9 cellular contexts compared by ENCODE assay signal in genomic region chr16:89344846-89345577, GRCh38.
A peak's percentile ranks its signal among the peaks of the same experiment; 100 is the strongest.
DNase-seq lines count a peak whose midpoint lies in the region; ATAC-seq and TF ChIP-seq lines count a peak whose summit lies in the region.
"Had no signal": no experiment of that assay in that cellular context is flagged by ENCODE, and none has a peak within 500 bp of the region (broad histone marks: within the 10 kb centered on the region; RNA-seq: fewer than 3 reads in every experiment).

No MANE protein-coding gene starts in this region.

- no peak overlapping the region for H3K4me3 Mint-ChIP-seq in activated T-cell treated with anti-CD3 and anti-CD28 coated beads, Interleukin-2, amount 50 U/mL, for 24 hours
- no peak overlapping the region for H3K4me3 Mint-ChIP-seq in activated naive CD8-positive, alpha-beta T cell treated with anti-CD3 and anti-CD28 coated beads, Interleukin-2, amount 50 U/mL, for 24 hours
- H3K4me3 Mint-ChIP-seq in T-cell, result peak overlapping the region in 1 of 3 donors; percentile 25
- H3K4me3 Mint-ChIP-seq: natural killer cell treated with Interleukin-12 subunit alpha and Interleukin-12 subunit beta and Interleukin-15 and Interleukin-18, amount 100 ng/mL, for 72 hours had no signal

- 23% methylated on average over 6 of the region's 19 CpGs for WGBS in right lobe of liver (ENCODE audit: insufficient coverage, low coverage, low lambda C conversion rate, missing lambda C conversion rate)
- 56 to 68% methylated on average over 18 to 19 of the region's 19 CpGs for WGBS in upper lobe of left lung, 2 donors
- 49 to 59% methylated on average over 19 of the region's 19 CpGs for WGBS in testis, 2 donors

- TF ChIP-seq CTCF in colonic mucosa (IDR thresholded peaks at IDR 0.05) (no peak), right lobe of liver (IDR thresholded peaks at IDR 0.05) (no peak), upper lobe of left lung (IDR thresholded peaks at IDR 0.05) (no peak), testis (IDR thresholded peaks at IDR 0.05) (no peak)

- H3K9me3 Mint-ChIP-seq in activated T-cell treated with anti-CD3 and anti-CD28 coated beads, Interleukin-2, amount 50 U/mL, for 24 hours, result no peaks in the 10 kb centered on the region
- no peaks in the 10 kb centered on the region for H3K9me3 Mint-ChIP-seq in activated naive CD8-positive, alpha-beta T cell treated with anti-CD3 and anti-CD28 coated beads, Interleukin-2, amount 50 U/mL, for 24 hours
- no peaks in the 10 kb centered on the region for H3K9me3 Mint-ChIP-seq in T-cell
- H3K9me3 Mint-ChIP-seq: natural killer cell treated with Interleukin-12 subunit alpha and Interleukin-12 subunit beta and Interleukin-15 and Interleukin-18, amount 100 ng/mL, for 72 hours had no signal

- peaks cover 17% of the 10 kb centered on the region for H3K4me1 ChIP-seq in colonic mucosa
- H3K4me1 ChIP-seq in right lobe of liver, result peaks cover 0 to 40% (median 19%) of the 10 kb centered on the region in 4 donors
- peaks cover 23 to 46% (median 28%) of the 10 kb centered on the region in 4 donors for H3K4me1 ChIP-seq in upper lobe of left lung
- peaks cover 12% of the 10 kb centered on the region for H3K4me1 ChIP-seq in testis

- H3K4me3 ChIP-seq in colonic mucosa (no peak overlapping the region), right lobe of liver (no peak overlapping the region), upper lobe of left lung (no peak overlapping the region), testis (no peak overlapping the region)

- TF ChIP-seq EP300 in upper lobe of left lung (IDR thresholded peaks at IDR 0.05), result no peak

- no peaks in the 10 kb centered on the region for H3K27me3 Mint-ChIP-seq in activated T-cell treated with anti-CD3 and anti-CD28 coated beads, Interleukin-2, amount 50 U/mL, for 24 hours
- no peaks in the 10 kb centered on the region for H3K27me3 Mint-ChIP-seq in activated naive CD8-positive, alpha-beta T cell treated with anti-CD3 and anti-CD28 coated beads, Interleukin-2, amount 50 U/mL, for 24 hours
- no peaks in the 10 kb centered on the region for H3K27me3 Mint-ChIP-seq in T-cell
- H3K27me3 Mint-ChIP-seq: natural killer cell treated with Interleukin-12 subunit alpha and Interleukin-12 subunit beta and Interleukin-15 and Interleukin-18, amount 100 ng/mL, for 72 hours had no signal

- CTCF ChIA-PET in T-cell (lab: Charles Lee), result interaction anchor here in 1 of 2 donors (0.6 kb wide), 2 partner anchors 74 to 632 kb away, joined by 3 to 5 read pairs; no protein-coding TSS in a partner anchor

- peak overlapping the region; percentile 87 for H3K27ac Mint-ChIP-seq in activated T-cell treated with anti-CD3 and anti-CD28 coated beads, Interleukin-2, amount 50 U/mL, for 24 hours
- no peak overlapping the region for H3K27ac Mint-ChIP-seq in activated naive CD8-positive, alpha-beta T cell treated with anti-CD3 and anti-CD28 coated beads, Interleukin-2, amount 50 U/mL, for 24 hours
- no peak overlapping the region for H3K27ac Mint-ChIP-seq in T-cell

- H3K36me3 ChIP-seq in colonic mucosa (no peaks in the 10 kb centered on the region), right lobe of liver (no peaks in the 10 kb centered on the region), upper lobe of left lung (no peaks in the 10 kb centered on the region), testis (ENCODE audit: low read depth, missing control alignments) (no peaks in the 10 kb centered on the region)

- peak; percentile 60 to 71 (median 64) for ATAC-seq in right lobe of liver
- peak; percentile 15 to 38 for ATAC-seq in upper lobe of left lung (ENCODE audit: low FRiP score in 2 of 2)
- no peak for ATAC-seq in activated naive CD8-positive, alpha-beta T cell treated with anti-CD3 and anti-CD28 coated beads, Interleukin-2, amount 50 U/mL, for 24 hours
- no peak for ATAC-seq in T-cell (replicated peaks in 1 of 4)
- ATAC-seq: natural killer cell treated with Interleukin-12 subunit alpha and Interleukin-12 subunit beta and Interleukin-15 and Interleukin-18, amount 100 ng/mL, for 72 hours had no signal

- POLR2A ChIA-PET in T-cell (lab: Charles Lee), result interaction anchor here in 1 of 2 donors (0.5 kb wide), 1 partner anchor 90 kb away, joined by 3 read pairs; no protein-coding TSS in a partner anchor

- H3K27me3 ChIP-seq in colonic mucosa (no peaks in the 10 kb centered on the region), right lobe of liver (no peaks in the 10 kb centered on the region), upper lobe of left lung (no peaks in the 10 kb centered on the region), testis (no peaks in the 10 kb centered on the region)

- H3K27ac ChIP-seq in colonic mucosa (peak overlapping the region; percentile 6), right lobe of liver (peak overlapping the region in 2 of 3 donors; percentile 62 to 63), upper lobe of left lung (peak overlapping the region in 1 of 4 donors; percentile 27), testis (no peak overlapping the region)

- peaks cover 89% of the 10 kb centered on the region for H3K4me1 Mint-ChIP-seq in activated T-cell treated with anti-CD3 and anti-CD28 coated beads, Interleukin-2, amount 50 U/mL, for 24 hours (ENCODE audit: low read depth)
- peaks cover 84% of the 10 kb centered on the region for H3K4me1 Mint-ChIP-seq in activated naive CD8-positive, alpha-beta T cell treated with anti-CD3 and anti-CD28 coated beads, Interleukin-2, amount 50 U/mL, for 24 hours
- H3K4me1 Mint-ChIP-seq in T-cell, result peaks cover 87 to 91% (median 89%) of the 10 kb centered on the region in 3 donors

- no peak for DNase-seq in activated T-cell treated with anti-CD3 and anti-CD28 coated beads, Interleukin-2, amount 50 U/mL, for 24 hours
- no peak for DNase-seq in activated T-cell treated with anti-CD3 and anti-CD28 coated beads, Interleukin-2, amount 50 U/mL, for 48 hours
- DNase-seq in colonic mucosa, result no peak
- DNase-seq in right lobe of liver, result no peak
- DNase-seq in upper lobe of left lung, result no peak
- no peak for DNase-seq in testis
- DNase-seq in activated naive CD8-positive, alpha-beta T cell treated with anti-CD3 and anti-CD28 coated beads, Interleukin-2, amount 50 U/mL, for 24 hours, result no peak
- DNase-seq in T-cell, result no peak

- intact Hi-C loops in colonic mucosa (cut with DNase I) (no loop called here), right lobe of liver (cut with DNase I) (no loop called here), testis (cut with DNase I; ENCODE audit: low total_unique reads) (no loop called here)

- no peak for TF ChIP-seq POLR2A in right lobe of liver (IDR thresholded peaks at IDR 0.05)
- TF ChIP-seq POLR2A in upper lobe of left lung (IDR thresholded peaks at IDR 0.05), result no peak
- TF ChIP-seq POLR2A in testis (IDR thresholded peaks at IDR 0.05), result no peak

- H3K9me3 ChIP-seq in colonic mucosa (no peaks in the 10 kb centered on the region), right lobe of liver (no peaks in the 10 kb centered on the region), upper lobe of left lung (no peaks in the 10 kb centered on the region), testis (no peaks in the 10 kb centered on the region)

- H3K9ac ChIP-seq in colonic mucosa (ENCODE audit: low read depth in 2 of 2, low read length in 2 of 2), result peak overlapping the region in 1 of 2 donors; percentile 21

- H3K36me3 Mint-ChIP-seq in activated T-cell treated with anti-CD3 and anti-CD28 coated beads, Interleukin-2, amount 50 U/mL, for 24 hours (ENCODE audit: low read depth), result peaks cover 52% of the 10 kb centered on the region
- H3K36me3 Mint-ChIP-seq in activated naive CD8-positive, alpha-beta T cell treated with anti-CD3 and anti-CD28 coated beads, Interleukin-2, amount 50 U/mL, for 24 hours (ENCODE audit: low read depth), result peaks cover 10% of the 10 kb centered on the region
- H3K36me3 Mint-ChIP-seq in T-cell, result peaks cover 10% of the 10 kb centered on the region
- H3K36me3 Mint-ChIP-seq: natural killer cell treated with Interleukin-12 subunit alpha and Interleukin-12 subunit beta and Interleukin-15 and Interleukin-18, amount 100 ng/mL, for 72 hours had no signal

Comparison
In these comparisons a context has a peak if more than half of its experiments do, and no peak if none do; other contexts are left out.
1. H3K27ac ChIP-seq: peak in colonic mucosa (single experiment) and right lobe of liver (2 of 3); none in testis (0 of 2).
2. ATAC-seq: peak in right lobe of liver (4 of 4) and upper lobe of left lung (2 of 2); none in activated naive CD8-positive, alpha-beta T cell treated with anti-CD3 and anti-CD28 coated beads, Interleukin-2, amount 50 U/mL, for 24 hours (single experiment) and T-cell (0 of 4).